ENCODE assay signal across 14 cellular contexts in the genomic region with DNA sequence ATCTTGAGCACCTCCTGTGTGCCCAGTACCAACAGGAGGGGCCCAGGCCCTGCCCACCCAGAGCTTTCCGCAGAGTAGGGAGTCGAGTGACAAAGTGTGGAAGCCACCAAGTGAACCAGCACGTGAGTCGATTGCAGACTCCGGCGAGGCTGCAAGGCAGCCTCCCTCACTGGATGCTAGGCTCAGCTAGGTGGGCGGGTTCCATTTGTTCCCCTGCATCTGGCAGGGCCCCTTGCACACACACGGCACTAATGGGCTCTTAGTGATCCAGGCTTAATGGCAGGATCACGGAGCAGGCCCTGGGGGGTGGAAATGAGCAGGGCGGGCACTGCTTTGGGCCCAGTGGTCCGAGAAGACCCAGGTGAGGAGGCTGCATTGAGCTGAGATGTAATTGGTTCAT.
A peak's percentile ranks its signal among the peaks of the same experiment; 100 is the strongest.
DNase-seq lines count a peak whose midpoint lies in the region; ATAC-seq, FAIRE-seq and TF ChIP-seq lines count a peak whose summit lies in the region.
"Had no signal": no experiment of that assay in that cellular context is flagged by ENCODE, and none has a peak within 500 bp of the region (broad histone marks: within the 10 kb centered on the region; RNA-seq: fewer than 3 reads in every experiment).

No MANE protein-coding gene starts in this region.

- H3K27me3 Mint-ChIP-seq in natural killer cell treated with Interleukin-12 subunit alpha and Interleukin-12 subunit beta and Interleukin-15 and Interleukin-18, amount 100 ng/mL, for 72 hours: no peaks in the 10 kb centered on the region
- peaks cover 0 to 4% of the 10 kb centered on the region in 2 donors for H3K27me3 Mint-ChIP-seq in natural killer cell (ENCODE audit: low read depth in 2 of 2)
- peaks cover 2% of the 10 kb centered on the region in 2 donors for H3K27me3 Mint-ChIP-seq in CD4-positive, alpha-beta memory T cell

- H3K36me3 ChIP-seq in CD4-positive, alpha-beta memory T cell (ENCODE audit: insufficient read depth, low read length): no peaks in the 10 kb centered on the region
- no peaks in the 10 kb centered on the region for H3K36me3 ChIP-seq in suprapubic skin

- WGBS in suprapubic skin: 74% methylated on average over 11 of the region's 11 CpGs

- no peak for TF ChIP-seq POLR2A in suprapubic skin (IDR thresholded peaks at IDR 0.05)

- POLR2A ChIA-PET in CD4-positive, alpha-beta memory T cell (lab: Charles Lee; ENCODE audit: partially characterized antibody): no interaction called here

- intact Hi-C loops in natural killer cell (cut with micrococcal nuclease) (no loop called here), posterior vena cava (cut with DNase I) (no loop called here)
- intact Hi-C loops in CD4-positive, alpha-beta memory T cell (cut with micrococcal nuclease): no loop called here

- no peak for TF ChIP-seq EP300 in suprapubic skin (IDR thresholded peaks at IDR 0.05)

- ATAC-seq in natural killer cell treated with Interleukin-12 subunit alpha and Interleukin-12 subunit beta and Interleukin-15 and Interleukin-18, amount 100 ng/mL, for 72 hours: no peak
- no peak for ATAC-seq in natural killer cell

- no peak for TF ChIP-seq CTCF in natural killer cell (IDR thresholded peaks at IDR 0.05)
- TF ChIP-seq CTCF in suprapubic skin (IDR thresholded peaks at IDR 0.05): no peak

- no peak overlapping the region for H3K27ac Mint-ChIP-seq in natural killer cell treated with Interleukin-12 subunit alpha and Interleukin-12 subunit beta and Interleukin-15 and Interleukin-18, amount 100 ng/mL, for 72 hours
- no peak overlapping the region for H3K27ac Mint-ChIP-seq in natural killer cell
- H3K27ac Mint-ChIP-seq in CD4-positive, alpha-beta memory T cell: no peak overlapping the region
- H3K27ac Mint-ChIP-seq: CD14-positive monocyte; CD4-positive, alpha-beta T cell; GM23338; H9 had no signal

- no peaks in the 10 kb centered on the region for H3K36me3 Mint-ChIP-seq in natural killer cell treated with Interleukin-12 subunit alpha and Interleukin-12 subunit beta and Interleukin-15 and Interleukin-18, amount 100 ng/mL, for 72 hours
- H3K36me3 Mint-ChIP-seq in natural killer cell: no peaks in the 10 kb centered on the region
- no peaks in the 10 kb centered on the region for H3K36me3 Mint-ChIP-seq in CD4-positive, alpha-beta memory T cell

- CTCF ChIA-PET in CD4-positive, alpha-beta memory T cell (lab: Charles Lee; ENCODE audit: partially characterized antibody): no interaction called here

- H3K4me1 Mint-ChIP-seq in natural killer cell treated with Interleukin-12 subunit alpha and Interleukin-12 subunit beta and Interleukin-15 and Interleukin-18, amount 100 ng/mL, for 72 hours (ENCODE audit: low read depth in 2 of 2): no peaks in the 10 kb centered on the region
- H3K4me1 Mint-ChIP-seq in natural killer cell: no peaks in the 10 kb centered on the region
- H3K4me1 Mint-ChIP-seq in CD4-positive, alpha-beta memory T cell: peaks cover 0 to 2% (median 0%) of the 10 kb centered on the region in 4 donors
- H3K4me1 Mint-ChIP-seq: GM23338, H9 had no signal

- FAIRE-seq in HTR-8/SVneo (lab: Jason Lieb, UNC): peak; percentile 54
- FAIRE-seq: GM12891 had no signal

- H3K4me3 Mint-ChIP-seq in natural killer cell treated with Interleukin-12 subunit alpha and Interleukin-12 subunit beta and Interleukin-15 and Interleukin-18, amount 100 ng/mL, for 72 hours: no peak overlapping the region
- H3K4me3 Mint-ChIP-seq in natural killer cell: no peak overlapping the region
- H3K4me3 Mint-ChIP-seq in CD4-positive, alpha-beta memory T cell: no peak overlapping the region
- H3K4me3 Mint-ChIP-seq: CD14-positive monocyte; CD4-positive, alpha-beta T cell; GM23338; H9 had no signal

- no peaks in the 10 kb centered on the region for H3K4me1 ChIP-seq in CD4-positive, alpha-beta memory T cell (ENCODE audit: insufficient read depth, low read length)
- peaks cover 4% of the 10 kb centered on the region for H3K4me1 ChIP-seq in suprapubic skin

- no peak overlapping the region for H3K27ac ChIP-seq in CD4-positive, alpha-beta memory T cell (ENCODE audit: low read depth, low read length)
- H3K27ac ChIP-seq in suprapubic skin: no peak overlapping the region

- H3K9me3 Mint-ChIP-seq in natural killer cell treated with Interleukin-12 subunit alpha and Interleukin-12 subunit beta and Interleukin-15 and Interleukin-18, amount 100 ng/mL, for 72 hours: no peaks in the 10 kb centered on the region
- H3K9me3 Mint-ChIP-seq in natural killer cell: no peaks in the 10 kb centered on the region
- H3K9me3 Mint-ChIP-seq in CD4-positive, alpha-beta memory T cell: no peaks in the 10 kb centered on the region
- H3K9me3 Mint-ChIP-seq: CD4-positive, alpha-beta T cell; GM23338 had no signal

- peak; percentile 31 for DNase-seq in natural killer cell treated with Interleukin-12 subunit alpha and Interleukin-12 subunit beta and Interleukin-15 and Interleukin-18, amount 100 ng/mL, for 72 hours (ENCODE audit: low spot score)
- DNase-seq in natural killer cell: no peak
- no peak for DNase-seq in HTR-8/SVneo (ENCODE audit: insufficient read length, low spot score)
- DNase-seq in posterior vena cava (ENCODE audit: low spot score): peak; percentile 36
- DNase-seq in CD4-positive, alpha-beta memory T cell: no peak
- DNase-seq in suprapubic skin (ENCODE audit: low spot score in 2 of 2): no peak
- DNase-seq: CD4-positive, alpha-beta T cell; COR-L47; DMS79 treated with DMSO at 0.1 percent for 48 hours; GF-D8 had no signal

- no peaks in the 10 kb centered on the region for H3K9me3 ChIP-seq in CD4-positive, alpha-beta memory T cell (ENCODE audit: control insufficient read depth in 1 of 2, low read length in 2 of 2)
- H3K9me3 ChIP-seq in suprapubic skin: no peaks in the 10 kb centered on the region

- H3K27me3 ChIP-seq in CD4-positive, alpha-beta memory T cell (ENCODE audit: insufficient read depth, low read length): no peaks in the 10 kb centered on the region
- H3K27me3 ChIP-seq in suprapubic skin: peaks cover 32% of the 10 kb centered on the region

- no peak overlapping the region for H3K4me3 ChIP-seq in CD4-positive, alpha-beta memory T cell (ENCODE audit: low read length in 2 of 2)
- H3K4me3 ChIP-seq in suprapubic skin: no peak overlapping the region
- H3K4me3 ChIP-seq: GM23338 had no signal

Comparison
In these comparisons a context has a peak if more than half of its experiments do, and no peak if none do; other contexts are left out.
1. DNase-seq: peak in natural killer cell treated with Interleukin-12 subunit alpha and Interleukin-12 subunit beta and Interleukin-15 and Interleukin-18, amount 100 ng/mL, for 72 hours (single experiment) and posterior vena cava (single experiment); none in natural killer cell (single experiment), HTR-8/SVneo (single experiment), CD4-positive, alpha-beta memory T cell (0 of 5) and suprapubic skin (0 of 2).